ENCODE assay signal across 14 cellular contexts in the genomic region with DNA sequence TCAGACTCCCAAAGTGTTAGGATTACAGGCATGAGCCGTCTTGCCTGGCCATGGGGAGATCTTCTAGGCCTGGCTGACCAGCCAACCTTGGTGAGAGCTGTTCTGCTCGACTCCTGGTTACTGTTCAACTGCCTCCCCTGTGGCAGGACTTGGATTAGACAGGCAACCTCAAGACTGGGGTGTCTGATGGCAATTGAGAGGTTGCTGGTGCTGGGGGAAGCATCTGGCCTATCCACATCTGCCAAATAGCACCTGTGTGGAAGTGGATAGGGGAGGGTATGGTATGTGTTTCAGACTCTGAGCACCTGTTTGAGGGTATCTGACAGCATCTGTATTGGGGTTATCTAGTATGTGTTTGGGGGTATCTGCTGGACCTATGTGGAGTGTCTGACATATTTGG. TPM values are rescaled to one million over a fixed set of nuclear protein-coding genes. Genes with fewer than 3 reads are reported as not detected.
DNase-seq lines count a peak whose midpoint lies in the region; ATAC-seq and TF ChIP-seq lines count a peak whose summit lies in the region.
"Had no signal": no experiment of that assay in that cellular context is flagged by ENCODE, and none has a peak within 500 bp of the region (broad histone marks: within the 10 kb centered on the region; RNA-seq: fewer than 3 reads in every experiment).

No MANE protein-coding gene starts in this region.

- DNase-seq in activated CD8-positive, alpha-beta memory T cell treated with anti-CD3 and anti-CD28 coated beads, Interleukin-2, amount 10 ng/mL, durations not matched to agents 7 days and 5 days, result no peak
- DNase-seq in activated CD8-positive, alpha-beta memory T cell treated with anti-CD3 and anti-CD28 coated beads for 24 hours, result no peak
- DNase-seq in RPMI8226 (peak; percentile 23), osteocyte (ENCODE audit: extremely low spot score, unreplicated experiment) (no peak), globus pallidus (ENCODE audit: low spot score) (no peak), KBM-7 (no peak)
- DNase-seq: activated CD4-positive, alpha-beta T cell treated with anti-CD3 and anti-CD28 coated beads, Interleukin-2, amount 50 U/mL, for 1 hour; hypothalamus; left ventricle myocardium inferior; NCI-H1105; NCI-H226; upper lobe of left lung had no signal

- H3K9me3 Mint-ChIP-seq in activated CD8-positive, alpha-beta memory T cell treated with anti-CD3 and anti-CD28 coated beads, Interleukin-2, amount 10 ng/mL, durations not matched to agents 7 days and 5 days (ENCODE audit: low read depth), result no peaks in the 10 kb centered on the region
- H3K9me3 Mint-ChIP-seq in dendritic cell treated with granulocyte-macrophage colony-stimulating factor and Interleukin-4, amounts not matched to agents 40 ng/mL and 50 ng/mL, for 4 days, result no peaks in the 10 kb centered on the region
- H3K9me3 Mint-ChIP-seq in osteocyte (ENCODE audit: unreplicated experiment), result no peaks in the 10 kb centered on the region

- peaks cover 29% of the 10 kb centered on the region for H3K4me1 Mint-ChIP-seq in activated CD8-positive, alpha-beta memory T cell treated with anti-CD3 and anti-CD28 coated beads, Interleukin-2, amount 10 ng/mL, durations not matched to agents 7 days and 5 days
- peaks cover 39% of the 10 kb centered on the region for H3K4me1 Mint-ChIP-seq in dendritic cell treated with granulocyte-macrophage colony-stimulating factor and Interleukin-4, amounts not matched to agents 40 ng/mL and 50 ng/mL, for 4 days (ENCODE audit: low read depth)
- peaks cover 27% of the 10 kb centered on the region for H3K4me1 Mint-ChIP-seq in osteocyte (ENCODE audit: unreplicated experiment)

- peak overlapping the region; percentile 43 for H3K4me3 Mint-ChIP-seq in activated CD8-positive, alpha-beta memory T cell treated with anti-CD3 and anti-CD28 coated beads, Interleukin-2, amount 10 ng/mL, durations not matched to agents 7 days and 5 days
- H3K4me3 Mint-ChIP-seq in dendritic cell treated with granulocyte-macrophage colony-stimulating factor and Interleukin-4, amounts not matched to agents 40 ng/mL and 50 ng/mL, for 4 days, result peak overlapping the region; percentile 8
- H3K4me3 Mint-ChIP-seq in osteocyte (ENCODE audit: unreplicated experiment), result peak overlapping the region; percentile 89

- H3K27me3 Mint-ChIP-seq in activated CD8-positive, alpha-beta memory T cell treated with anti-CD3 and anti-CD28 coated beads, Interleukin-2, amount 10 ng/mL, durations not matched to agents 7 days and 5 days, result no peaks in the 10 kb centered on the region
- no peaks in the 10 kb centered on the region for H3K27me3 Mint-ChIP-seq in dendritic cell treated with granulocyte-macrophage colony-stimulating factor and Interleukin-4, amounts not matched to agents 40 ng/mL and 50 ng/mL, for 4 days
- no peaks in the 10 kb centered on the region for H3K27me3 Mint-ChIP-seq in osteocyte (ENCODE audit: unreplicated experiment)

- in situ Hi-C loops in KBM-7 (cut with MboI; ENCODE audit: low pct_unique_long_range_greater_than_20kb, low sequenced_read_pairs), result no loop called here

- no peak overlapping the region for H3K27ac Mint-ChIP-seq in activated CD8-positive, alpha-beta memory T cell treated with anti-CD3 and anti-CD28 coated beads, Interleukin-2, amount 10 ng/mL, durations not matched to agents 7 days and 5 days
- H3K27ac Mint-ChIP-seq in dendritic cell treated with granulocyte-macrophage colony-stimulating factor and Interleukin-4, amounts not matched to agents 40 ng/mL and 50 ng/mL, for 4 days, result peak overlapping the region; percentile 45
- H3K27ac Mint-ChIP-seq in osteocyte (ENCODE audit: unreplicated experiment), result no peak overlapping the region

- H3K36me3 Mint-ChIP-seq in activated CD8-positive, alpha-beta memory T cell treated with anti-CD3 and anti-CD28 coated beads, Interleukin-2, amount 10 ng/mL, durations not matched to agents 7 days and 5 days, result peaks cover 22% of the 10 kb centered on the region
- peaks cover 29% of the 10 kb centered on the region for H3K36me3 Mint-ChIP-seq in dendritic cell treated with granulocyte-macrophage colony-stimulating factor and Interleukin-4, amounts not matched to agents 40 ng/mL and 50 ng/mL, for 4 days (ENCODE audit: low read depth)
- H3K36me3 Mint-ChIP-seq in osteocyte (ENCODE audit: unreplicated experiment), result no peaks in the 10 kb centered on the region

- intact Hi-C loops in dendritic cell treated with granulocyte-macrophage colony-stimulating factor and Interleukin-4, amounts not matched to agents 40 ng/mL and 50 ng/mL, for 4 days (cut with micrococcal nuclease), result loop anchor here (10.0 kb wide), 1 partner anchor 131 kb away; the partner anchor contains the start of gene MCOLN1

- CTCF ChIA-PET in activated CD8-positive, alpha-beta memory T cell treated with anti-CD3 and anti-CD28 coated beads, Interleukin-2, amount 10 ng/mL, durations not matched to agents 7 days and 5 days (lab: Charles Lee), result interaction anchor here (0.6 to 6.5 kb wide), 2 partner anchors 39 to 96 kb away, joined by 3 to 29 read pairs; no protein-coding TSS in a partner anchor

- no peak for TF ChIP-seq CTCF in osteocyte (IDR thresholded peaks at IDR 0.05)

- no peak for ATAC-seq in activated CD8-positive, alpha-beta memory T cell treated with anti-CD3 and anti-CD28 coated beads, Interleukin-2, amount 10 ng/mL, durations not matched to agents 7 days and 5 days
- ATAC-seq in HG03175 (IDR thresholded peaks at IDR 0.05; ENCODE audit: unreplicated experiment), result no peak

RNA-seq across cellular contexts. Expression of gene ARHGEF18, which starts 44.7 kb away (rescaled TPM):
- 10 to 100 TPM; 43.6 to 56.4 TPM for total RNA-seq in activated CD8-positive, alpha-beta memory T cell treated with anti-CD3 and anti-CD28 coated beads, Interleukin-2, amount 10 ng/mL, durations not matched to agents 7 days and 5 days
- total RNA-seq in osteocyte, result 42.6 and 45.1 TPM in 2 replicates

Comparison
In these comparisons a context has a peak if more than half of its experiments do, and no peak if none do; other contexts are left out.
1. H3K4me3 Mint-ChIP-seq: peak in every context shown above with its lines; median percentile 89 in osteocyte; 43 in activated CD8-positive, alpha-beta memory T cell treated with anti-CD3 and anti-CD28 coated beads, Interleukin-2, amount 10 ng/mL, durations not matched to agents 7 days and 5 days; 8 in dendritic cell treated with granulocyte-macrophage colony-stimulating factor and Interleukin-4, amounts not matched to agents 40 ng/mL and 50 ng/mL, for 4 days.